1 cellular context compared by ENCODE assay signal in genomic region chr6:159693894-159694545, GRCh38.
TF ChIP-seq lines count a peak whose summit lies in the region.

No MANE protein-coding gene starts in this region.

TF ChIP-seq in HepG2, 621 proteins besides CTCF, POLR2A, EP300 and RAD21 (continued from another document and continues in another):
- TF ChIP-seq AHDC1 (CRISPR knock-in tag; IDR thresholded peaks at IDR 0.05; ENCODE audit: borderline replicate concordance) (peak; percentile 12; the same call in 1 of the 2 replicates), NCOA2 (CRISPR knock-in tag; IDR thresholded peaks at IDR 0.05) (peak; percentile 60; the same call in 1 of the 2 replicates), REXO4 (CRISPR knock-in tag; IDR thresholded peaks at IDR 0.05; ENCODE audit: borderline replicate concordance) (no peak; the same call in none of the 2 replicates), ATF1 (CRISPR knock-in tag; IDR thresholded peaks at IDR 0.05) (peak; percentile 46; the same call in 1 of the 2 replicates), U2AF2 (IDR thresholded peaks at IDR 0.05; ENCODE audit: low read depth, low read length) (no peak), HMG20B (CRISPR knock-in tag; conservative IDR thresholded peaks at IDR 0.05) (no peak), REL (CRISPR knock-in tag; conservative IDR thresholded peaks at IDR 0.05) (0 out of 2 replicates have a peak, but pooled peaks have one; percentile 37), ZNF564 (CRISPR knock-in tag; IDR thresholded peaks at IDR 0.05) (no peak), PTBP1 (IDR thresholded peaks at IDR 0.05; ENCODE audit: low read depth, low read length, poor library complexity, severe bottlenecking) (no peak), IRF9 (CRISPR knock-in tag; IDR thresholded peaks at IDR 0.05; ENCODE audit: borderline replicate concordance) (no peak), ZNF619 (CRISPR knock-in tag; IDR thresholded peaks at IDR 0.05) (no peak), NR2C2 (CRISPR knock-in tag; IDR thresholded peaks at IDR 0.05; ENCODE audit: borderline replicate concordance) (no peak), ZNF362 (CRISPR knock-in tag; IDR thresholded peaks at IDR 0.05; ENCODE audit: borderline replicate concordance) (no peak), PLRG1 (conservative IDR thresholded peaks at IDR 0.05) (no peak), TRAFD1 (CRISPR knock-in tag; IDR thresholded peaks at IDR 0.05; ENCODE audit: borderline replicate concordance) (no peak), SMYD3 (CRISPR knock-in tag; IDR thresholded peaks at IDR 0.05) (no peak), ZBTB33 (CRISPR knock-in tag; IDR thresholded peaks at IDR 0.05) (no peak), SP1 (IDR thresholded peaks at IDR 0.05) (no peak), SP1 (CRISPR knock-in tag; IDR thresholded peaks at IDR 0.05) (peak; percentile 28; the same call in 1 of the 2 replicates), SCMH1 (CRISPR knock-in tag; IDR thresholded peaks at IDR 0.05; ENCODE audit: borderline replicate concordance) (no peak), ZNF549 (CRISPR knock-in tag; IDR thresholded peaks at IDR 0.05) (no peak), DR1 (CRISPR knock-in tag; IDR thresholded peaks at IDR 0.05) (no peak; the same call in 1 of the 2 replicates), NCOA1 (CRISPR knock-in tag; IDR thresholded peaks at IDR 0.05) (no peak), ZBTB2 (CRISPR knock-in tag; IDR thresholded peaks at IDR 0.05; ENCODE audit: low read depth) (0 out of 2 replicates have a peak, but pooled peaks have one; percentile 9), TFE3 (CRISPR knock-in tag; IDR thresholded peaks at IDR 0.05) (peak; percentile 75; the same call in 1 of the 2 replicates), HOXA9 (CRISPR knock-in tag; IDR thresholded peaks at IDR 0.05; ENCODE audit: borderline replicate concordance) (0 out of 2 replicates have a peak, but pooled peaks have one; percentile 20), NFRKB (IDR thresholded peaks at IDR 0.05) (no peak), HNF4G (IDR thresholded peaks at IDR 0.05; ENCODE audit: borderline replicate concordance, low read depth, low read length) (no peak), HNF4G (CRISPR knock-in tag; IDR thresholded peaks at IDR 0.05; ENCODE audit: borderline replicate concordance, low read depth) (no peak), AKNA (CRISPR knock-in tag; IDR thresholded peaks at IDR 0.05; ENCODE audit: borderline replicate concordance) (no peak; the same call in 1 of the 2 replicates), ZFP36L1 (CRISPR knock-in tag; IDR thresholded peaks at IDR 0.05) (no peak; the same call in none of the 2 replicates), ZNF644 (CRISPR knock-in tag; IDR thresholded peaks at IDR 0.05; ENCODE audit: low read depth) (0 out of 2 replicates have a peak, but pooled peaks have one; percentile 13), ZNF18 (CRISPR knock-in tag; IDR thresholded peaks at IDR 0.05; ENCODE audit: insufficient replicate concordance) (peak; percentile 73), SMARCC2 (IDR thresholded peaks at IDR 0.05) (no peak), MTA3 (CRISPR knock-in tag; IDR thresholded peaks at IDR 0.05) (no peak), ZNF317 (CRISPR knock-in tag; IDR thresholded peaks at IDR 0.05) (0 out of 2 replicates have a peak, but pooled peaks have one; percentile 49), NFIB (CRISPR knock-in tag; IDR thresholded peaks at IDR 0.05; ENCODE audit: borderline replicate concordance) (no peak), NFYC (CRISPR knock-in tag; IDR thresholded peaks at IDR 0.05) (no peak), JUNB (CRISPR knock-in tag; IDR thresholded peaks at IDR 0.05; ENCODE audit: borderline replicate concordance) (no peak), ZNF225 (CRISPR knock-in tag; IDR thresholded peaks at IDR 0.05) (no peak)
